10 cellular contexts compared by ENCODE assay signal in the genomic region with DNA sequence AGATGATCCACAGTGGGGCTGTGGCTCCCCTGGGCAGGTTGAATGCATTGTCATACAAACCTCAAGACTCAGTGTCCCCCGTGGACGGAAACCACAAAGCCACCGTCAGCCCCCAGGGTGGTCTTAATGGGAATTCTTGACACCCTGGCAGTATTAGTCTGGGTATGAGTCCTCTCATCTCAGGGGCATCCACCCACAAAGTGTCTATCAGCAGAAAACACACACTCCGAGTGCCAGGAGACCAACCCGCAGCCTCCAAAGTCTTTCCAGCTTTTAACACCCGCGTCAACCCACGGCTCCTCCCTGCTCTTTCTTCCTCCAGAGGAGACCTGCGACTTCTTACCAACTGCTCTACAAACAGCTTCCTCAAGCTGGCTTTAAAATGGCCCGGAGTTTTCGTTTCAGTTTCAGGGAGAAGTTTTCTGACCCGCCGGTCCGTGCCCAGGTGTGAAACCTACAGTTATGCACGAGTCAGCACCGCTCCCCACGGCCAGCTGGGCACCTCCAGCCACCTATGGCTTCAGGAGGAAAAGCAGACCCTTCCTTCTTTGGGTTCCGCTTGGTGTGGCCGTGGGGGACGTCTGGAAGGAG. TPM values are rescaled to one million over a fixed set of nuclear protein-coding genes. Genes with fewer than 3 reads are reported as not detected.
DNase-seq lines count a peak whose midpoint lies in the region; ATAC-seq and TF ChIP-seq lines count a peak whose summit lies in the region.
"Had no signal": no experiment of that assay in that cellular context is flagged by ENCODE, and none has a peak within 500 bp of the region (broad histone marks: within the 10 kb centered on the region; RNA-seq: fewer than 3 reads in every experiment).

No MANE protein-coding gene starts in this region.

- H3K36me3 Mint-ChIP-seq in T-helper 17 cell (ENCODE audit: low read depth), result peaks cover 8% of the 10 kb centered on the region
- H3K36me3 Mint-ChIP-seq in MCF 10A (ENCODE audit: insufficient read depth, unreplicated experiment), result no peaks in the 10 kb centered on the region

- ATAC-seq in GM19023 (IDR thresholded peaks at IDR 0.05; ENCODE audit: unreplicated experiment), result peak; percentile 44
- peak; percentile 52 for ATAC-seq in HG02943 (IDR thresholded peaks at IDR 0.05; ENCODE audit: low read depth, unreplicated experiment)
- ATAC-seq in T-helper 17 cell, result peak; percentile 3
- ATAC-seq in foreskin keratinocyte, result no peak
- ATAC-seq: K562 had no signal

- peaks cover 6% of the 10 kb centered on the region for H3K9me3 Mint-ChIP-seq in MCF 10A (ENCODE audit: unreplicated experiment)

- no peak overlapping the region for H3K27ac Mint-ChIP-seq in T-helper 17 cell
- H3K27ac Mint-ChIP-seq in MCF 10A (ENCODE audit: low read depth, unreplicated experiment), result no peak overlapping the region

- no peaks in the 10 kb centered on the region for H3K4me1 ChIP-seq in foreskin keratinocyte

- H3K9me3 ChIP-seq in T-helper 17 cell (ENCODE audit: control insufficient read depth, low read length, poor library complexity, severe bottlenecking), result no peaks in the 10 kb centered on the region

- no peak overlapping the region for H3K4me3 ChIP-seq in lower leg skin (ENCODE audit: low read depth, poor library complexity, severe bottlenecking)
- H3K4me3 ChIP-seq: K562 had no signal

- DNase-seq in T-helper 17 cell, result no peak
- peak; percentile 12 to 77 for DNase-seq in lower leg skin (ENCODE audit: low spot score in 2 of 2)
- DNase-seq in NCI-H1048 (lab: John Stamatoyannopoulos, UW), result no peak
- no peak for DNase-seq in foreskin keratinocyte
- DNase-seq in dermis blood vessel endothelial cell, result no peak
- DNase-seq in MCF 10A (ENCODE audit: unreplicated experiment), result no peak

- no peak overlapping the region for H3K27ac ChIP-seq in foreskin keratinocyte
- H3K27ac ChIP-seq: dorsolateral prefrontal cortex had no signal

- no peak for TF ChIP-seq POLR2A in lower leg skin (IDR thresholded peaks at IDR 0.05)

- H3K4me3 Mint-ChIP-seq in T-helper 17 cell (peak overlapping the region; percentile 87), MCF 10A (ENCODE audit: unreplicated experiment) (no peak overlapping the region)

- TF ChIP-seq CTCF in lower leg skin (IDR thresholded peaks at IDR 0.05) (no peak), foreskin keratinocyte (conservative IDR thresholded peaks at IDR 0.05) (no peak), MCF 10A (IDR thresholded peaks at IDR 0.05; ENCODE audit: unreplicated experiment) (no peak)

- BruUV-seq in MCF 10A (replicated peaks; lab: Mats Ljungman, UMichigan), result no TSS peak

- CTCF ChIA-PET in MCF 10A (lab: Yijun Ruan, JAX), result no interaction called here

- WGBS in lower leg skin, 2 donors, result 46 to 49% methylated on average over 18 to 19 of the region's 20 CpGs

- H3K27me3 Mint-ChIP-seq in T-helper 17 cell (no peaks in the 10 kb centered on the region), MCF 10A (ENCODE audit: insufficient read depth, unreplicated experiment) (peaks cover 35% of the 10 kb centered on the region)

- H3K4me1 Mint-ChIP-seq in T-helper 17 cell, result peaks cover 68% of the 10 kb centered on the region
- peaks cover 4% of the 10 kb centered on the region for H3K4me1 Mint-ChIP-seq in MCF 10A (ENCODE audit: insufficient read depth, unreplicated experiment)

- POLR2A ChIA-PET in MCF 10A (lab: Yijun Ruan, JAX), result no interaction called here

- intact Hi-C loops in lower leg skin (cut with DNase I; ENCODE audit: low total_unique reads), result no loop called here
- intact Hi-C loops in MCF 10A (cut with micrococcal nuclease), result no loop called here

- peaks cover 23% of the 10 kb centered on the region for H3K27me3 ChIP-seq in foreskin keratinocyte

RNA-seq across cellular contexts. Expression of a gene that starts 14.4 kb away (rescaled TPM):
- total RNA-seq in T-helper 17 cell (10 to 100 TPM; 33.8 to 34.6 TPM), lower leg skin (10 to 100 TPM; 24.8 to 35.9 (median 30.1) TPM), foreskin keratinocyte (16.4 and 21.3 TPM in 2 replicates), dermis blood vessel endothelial cell (9.7 and 12.5 TPM in 2 replicates), MCF 10A (2022) (16.5 and 20.6 TPM in 2 replicates)
- 20.3 and 23.4 TPM in 2 replicates for polyA plus RNA-seq in foreskin keratinocyte

Comparison
In these comparisons a context has a peak if more than half of its experiments do, and no peak if none do; other contexts are left out.
1. DNase-seq: peak in lower leg skin (2 of 2); none in T-helper 17 cell (0 of 3), NCI-H1048 (single experiment), foreskin keratinocyte (0 of 2), dermis blood vessel endothelial cell (single experiment) and MCF 10A (single experiment).